In genomic region chr9:5629312-5630037, GRCh38 we compare ENCODE assay signal across 8 cellular contexts. TPM values are rescaled to one million over a fixed set of nuclear protein-coding genes. Genes with fewer than 3 reads are reported as not detected.
DNase-seq lines count a peak whose midpoint lies in the region; ATAC-seq and TF ChIP-seq lines count a peak whose summit lies in the region.

No MANE protein-coding gene starts in this region.

- peaks cover 3% of the 10 kb centered on the region for H3K79me1 ChIP-seq in neuronal stem cell (ENCODE audit: low read depth, low read length)

- peak overlapping the region; percentile 94 for H2BK5ac ChIP-seq in neuronal stem cell (ENCODE audit: low read length)

- H2AFZ ChIP-seq in OCI-LY1 (ENCODE audit: low read length) (no peak overlapping the region), neuronal stem cell (ENCODE audit: low read length) (peak overlapping the region; percentile 98)

- peak overlapping the region; percentile 97 for H3K14ac ChIP-seq in neuronal stem cell (ENCODE audit: low read length)

- H3K27me3 ChIP-seq in OCI-LY1 (ENCODE audit: insufficient read depth, low read length) (no peaks in the 10 kb centered on the region), foreskin keratinocyte (no peaks in the 10 kb centered on the region), neuronal stem cell (ENCODE audit: control insufficient read depth in 3 of 3, insufficient read depth in 3 of 3, low read depth in 1 of 3, low read length in 3 of 3) (no peaks in the 10 kb centered on the region), uterus (no peaks in the 10 kb centered on the region)

- peak overlapping the region; percentile 65 for H3K23ac ChIP-seq in neuronal stem cell (ENCODE audit: low read depth, low read length, poor library complexity)

- peaks cover 62% of the 10 kb centered on the region for H3K4me1 ChIP-seq in OCI-LY1 (ENCODE audit: insufficient read depth, low read length, severe bottlenecking)
- H3K4me1 ChIP-seq in foreskin keratinocyte = peaks cover 16% of the 10 kb centered on the region
- H3K4me1 ChIP-seq in neuronal stem cell (ENCODE audit: control insufficient read depth in 2 of 2, insufficient read depth in 1 of 2, low read depth in 1 of 2, low read length in 2 of 2) = peaks cover 0 to 5% of the 10 kb centered on the region in 2 donors
- H3K4me1 ChIP-seq in uterus = peaks cover 0 to 9% of the 10 kb centered on the region in 2 donors

- DNase-seq in NCI-H524 (lab: John Stamatoyannopoulos, UW) = peak; percentile 4 to 23
- no peak for DNase-seq in NCI-H524 treated with DMSO at 0.1 percent for 48 hours (lab: John Stamatoyannopoulos, UW)
- peak; percentile 19 for DNase-seq in activated gamma-delta T cell treated with anti-CD3 and anti-CD28 coated beads, Interleukin-2, amount 50 U/mL, for 16 hours (ENCODE audit: low read depth)
- DNase-seq in foreskin keratinocyte = peak in 1 of 2 donors; percentile 55
- DNase-seq in neuronal stem cell (ENCODE audit: low spot score) = peak; percentile 17
- DNase-seq in uterus = peak in 1 of 2 donors; percentile 26

- peak overlapping the region; percentile 82 for H3K9ac ChIP-seq in OCI-LY1 (ENCODE audit: low read length)
- peak overlapping the region; percentile 97 for H3K9ac ChIP-seq in neuronal stem cell (ENCODE audit: low read depth, low read length, poor library complexity)

- H3K4me3 ChIP-seq in OCI-LY1 (ENCODE audit: low read depth, low read length, poor library complexity, severe bottlenecking) (peak overlapping the region; percentile 68), neuronal stem cell (ENCODE audit: low read length in 2 of 2) (peak overlapping the region; percentile 94 to 100), uterus (peak overlapping the region; percentile 90 to 100)

- peak overlapping the region; percentile 99 for H3K27ac ChIP-seq in OCI-LY1 (ENCODE audit: low read depth, low read length, poor library complexity, severe bottlenecking)
- peak overlapping the region; percentile 63 for H3K27ac ChIP-seq in foreskin keratinocyte
- H3K27ac ChIP-seq in neuronal stem cell (replicated peaks; ENCODE audit: low read length) = peak overlapping the region; percentile 100
- peak overlapping the region; percentile 95 to 100 for H3K27ac ChIP-seq in uterus

- H4K8ac ChIP-seq in neuronal stem cell (ENCODE audit: low read depth, low read length) = no peak overlapping the region

- H3K36me3 ChIP-seq in OCI-LY1 (ENCODE audit: insufficient read depth, low read length) (peaks cover 9% of the 10 kb centered on the region), neuronal stem cell (replicated peaks in 1 of 2; ENCODE audit: control insufficient read depth in 2 of 2, insufficient read depth in 2 of 2, low read length in 2 of 2) (no peaks in the 10 kb centered on the region), uterus (no peaks in the 10 kb centered on the region)

- H3F3A ChIP-seq in OCI-LY1 (ENCODE audit: insufficient read depth, low read length) = peaks cover 14% of the 10 kb centered on the region

- no peak overlapping the region for H2BK120ac ChIP-seq in neuronal stem cell (ENCODE audit: low read depth, low read length)

- intact Hi-C loops in uterus (cut with DNase I; ENCODE audit: low total_unique reads) = no loop called here

- TF ChIP-seq CTCF in OCI-LY1 (IDR thresholded peaks at IDR 0.05; ENCODE audit: low read length) (no peak), foreskin keratinocyte (conservative IDR thresholded peaks at IDR 0.05) (no peak), uterus (IDR thresholded peaks at IDR 0.05) (no peak)

- no peak overlapping the region for H2BK12ac ChIP-seq in neuronal stem cell (ENCODE audit: low read length)

- no peak overlapping the region for H4K91ac ChIP-seq in neuronal stem cell (ENCODE audit: low read depth, low read length, poor library complexity)

- WGBS in neuronal stem cell (ENCODE audit: extremely low coverage in 2 of 2, insufficient read length in 2 of 2, insufficient replicate concordance in 1 of 2), 2 donors = no CpG with 5 or more reads among the region's 55 CpGs

- H3K4ac ChIP-seq in neuronal stem cell (ENCODE audit: low read length) = no peak overlapping the region

- H3K18ac ChIP-seq in neuronal stem cell (ENCODE audit: low read length) = peak overlapping the region; percentile 99

- no peaks in the 10 kb centered on the region for H3K9me2 ChIP-seq in OCI-LY1 (ENCODE audit: low read depth, low read length)

- H2AK5ac ChIP-seq in neuronal stem cell (ENCODE audit: low read depth, low read length) = peak overlapping the region; percentile 46

- H3K4me2 ChIP-seq in OCI-LY1 (ENCODE audit: low read length) (peak overlapping the region; percentile 95), neuronal stem cell (ENCODE audit: insufficient read depth, low read length, poor library complexity, severe bottlenecking) (peak overlapping the region; percentile 65)

- ATAC-seq in HG02970 (IDR thresholded peaks at IDR 0.05; ENCODE audit: low FRiP score, unreplicated experiment) (peak; percentile 3), foreskin keratinocyte (peak; percentile 32)

- peaks cover 69% of the 10 kb centered on the region for H3K79me2 ChIP-seq in OCI-LY1 (ENCODE audit: insufficient read depth, low read length)

- no peak for TF ChIP-seq POLR2A in uterus (IDR thresholded peaks at IDR 0.05)

- H2BK15ac ChIP-seq in neuronal stem cell (ENCODE audit: low read length) = peak overlapping the region; percentile 75

- H3K9me3 ChIP-seq in OCI-LY1 (ENCODE audit: low read length) (peaks cover 7% of the 10 kb centered on the region), neuronal stem cell (replicated peaks in 1 of 2; ENCODE audit: control insufficient read depth in 2 of 2, insufficient read depth in 1 of 2, low read depth in 1 of 2, low read length in 2 of 2) (peaks cover 0 to under 1% of the 10 kb centered on the region in 2 donors), uterus (no peaks in the 10 kb centered on the region)

- no peaks in the 10 kb centered on the region; the same call in 1 of the 2 replicates for H4K20me1 ChIP-seq in OCI-LY1 (ENCODE audit: insufficient read depth, low read length)

RNA-seq across cellular contexts. Expression of gene RIC1, which starts 0.6 kb away (rescaled TPM):
- total RNA-seq in foreskin keratinocyte (15.6 TPM in 2 replicates), uterus (100 to 1,000 TPM in 1 of 4 donors, 10 to 100 TPM in 3; 24.1 to 106 (median 52.5) TPM)
- 2.4 and 3.0 TPM in 2 replicates for polyA plus RNA-seq in foreskin keratinocyte
- 10.3 TPM for polyA plus RNA-seq in neuronal stem cell (2013, experiment 1 of 2)
- polyA plus RNA-seq in neuronal stem cell (2013, experiment 2 of 2) = 10.1 TPM
